Comparison of ENCODE assay signal across 10 cellular contexts in genomic region chr12:124441443-124442190, GRCh38.
DNase-seq lines count a peak whose midpoint lies in the region; ATAC-seq and TF ChIP-seq lines count a peak whose summit lies in the region.
"Had no signal": no experiment of that assay in that cellular context is flagged by ENCODE, and none has a peak within 500 bp of the region (broad histone marks: within the 10 kb centered on the region; RNA-seq: fewer than 3 reads in every experiment).

No MANE protein-coding gene starts in this region.

- BruUV-seq in HCT116 (replicated peaks; lab: Mats Ljungman, UMichigan) = no TSS peak

- 0 out of 2 replicates have a peak, but pooled peaks have one; percentile 43 for ATAC-seq in HCT116
- peak; percentile 42 to 67 for ATAC-seq in left cardiac atrium
- peak; percentile 47 for ATAC-seq in thoracic aorta (ENCODE audit: insufficient number of reproducible peaks, low FRiP score, low read depth)

- H2AFZ ChIP-seq in HCT116 (ENCODE audit: low read depth, low read length, poor library complexity, severe bottlenecking) = no peak overlapping the region

- no peak overlapping the region for H3K27ac ChIP-seq in HCT116 (ENCODE audit: low read depth, low read length)
- peak overlapping the region; percentile 79 to 83 for H3K27ac ChIP-seq in ascending aorta
- peak overlapping the region; percentile 45 to 70 for H3K27ac ChIP-seq in thoracic aorta

- TF ChIP-seq POLR2A in HCT116 (IDR thresholded peaks at IDR 0.05; ENCODE audit: borderline replicate concordance, extremely low read depth, insufficient read depth, insufficient read length) = no peak

- H3K9me3 ChIP-seq in HCT116 (ENCODE audit: control insufficient read depth in 1 of 2, insufficient read depth in 1 of 2, low read depth in 1 of 2, low read length in 2 of 2) (no peaks in the 10 kb centered on the region), ascending aorta (no peaks in the 10 kb centered on the region), thoracic aorta (no peaks in the 10 kb centered on the region)

- no peak for TF ChIP-seq RAD21 in HCT116 (IDR thresholded peaks at IDR 0.05; ENCODE audit: low read depth)

- no peak for TF ChIP-seq CTCF in HCT116 (IDR thresholded peaks at IDR 0.05 in 2 of 3, conservative IDR thresholded peaks at IDR 0.05 in 1 of 3; ENCODE audit: borderline replicate concordance in 1 of 3, insufficient read depth in 1 of 3, low read depth in 2 of 3, low read length in 2 of 3)
- no peak for TF ChIP-seq CTCF in ascending aorta (IDR thresholded peaks at IDR 0.05)
- TF ChIP-seq CTCF in thoracic aorta (IDR thresholded peaks at IDR 0.05) = no peak

- CTCF ChIA-PET in HCT116 (lab: Charles Lee) = no interaction called here

- no peaks in the 10 kb centered on the region for H3K9me2 ChIP-seq in HCT116 (ENCODE audit: insufficient read depth)

- POLR2A ChIA-PET in HCT116 (lab: Charles Lee) = no interaction called here

- RAD21 ChIA-PET in HCT116 (lab: Charles Lee; ENCODE audit: low non-redundant PET in 1 of 2, low total read pairs in 2 of 2, uncharacterized antibody in 2 of 2, unreplicated experiment in 2 of 2) = no interaction called here

- intact Hi-C loops in HCT116 (cut with micrococcal nuclease) (no loop called here), ascending aorta (cut with DNase I) (loop anchor here (1.0 kb wide), 1 partner anchor 12 kb away; no protein-coding TSS in a partner anchor), left cardiac atrium (cut with DNase I) (no loop called here)

- H3K9ac ChIP-seq in HCT116 (ENCODE audit: low read length) = no peak overlapping the region

- H3K4me1 ChIP-seq in HCT116 (ENCODE audit: control insufficient read depth in 1 of 2, insufficient read depth in 2 of 2, low read length in 2 of 2) = peaks cover 0 to 5% of the 10 kb centered on the region in 2 experiments; a peak in 1 of 4 replicates
- H3K4me1 ChIP-seq in ascending aorta = peaks cover 20 to 27% of the 10 kb centered on the region in 2 donors
- peaks cover 9 to 36% of the 10 kb centered on the region in 2 donors for H3K4me1 ChIP-seq in thoracic aorta (ENCODE audit: control insufficient read depth in 1 of 2, low read depth in 2 of 2)

- no peaks in the 10 kb centered on the region for H4K20me1 ChIP-seq in HCT116 (ENCODE audit: insufficient read depth)

- H3K27me3 ChIP-seq in HCT116 (ENCODE audit: insufficient read depth, low read length) = no peaks in the 10 kb centered on the region
- no peaks in the 10 kb centered on the region for H3K27me3 ChIP-seq in ascending aorta
- no peaks in the 10 kb centered on the region for H3K27me3 ChIP-seq in thoracic aorta (replicated peaks; ENCODE audit: insufficient read depth)

- DNase-seq in HCT116 (ENCODE audit: low read depth, low spot score) (no peak), ascending aorta (ENCODE audit: low spot score in 2 of 2) (peak; percentile 47 to 91), left cardiac atrium (peak; percentile 53), thoracic aorta (ENCODE audit: low spot score) (no peak), NCI-H345 treated with DMSO at 0.1 percent for 48 hours (lab: John Stamatoyannopoulos, UW; ENCODE audit: unreplicated experiment) (no peak), DMS 273 (lab: John Stamatoyannopoulos, UW; ENCODE audit: unreplicated experiment) (no peak)
- no peak for DNase-seq in stimulated activated CD4-positive, alpha-beta T cell treated with anti-CD3 and anti-CD28 coated beads, Interleukin-2, amount 100 ng/mL, for 48 hours
- DNase-seq in activated naive CD4-positive, alpha-beta T cell treated with Interleukin-2 at 50 U/mL for 16 hours = no peak
- DNase-seq: activated naive CD4-positive, alpha-beta T cell treated with anti-CD3 and anti-CD28 coated beads, Interleukin-2, amount 10 ng/mL, durations not matched to agents 7 days and 5 days; NCI-H1105 had no signal

- 0 out of 4 replicates have a peak, but pooled peaks cover 0 to 3% of the 10 kb centered on the region in 2 experiments for H3K36me3 ChIP-seq in HCT116 (ENCODE audit: control insufficient read depth in 1 of 2, insufficient read depth in 2 of 2, low read length in 2 of 2)
- peaks cover 28 to 39% of the 10 kb centered on the region in 2 donors for H3K36me3 ChIP-seq in ascending aorta
- H3K36me3 ChIP-seq in thoracic aorta = peaks cover 9% of the 10 kb centered on the region

- no peak overlapping the region for H3K4me2 ChIP-seq in HCT116 (ENCODE audit: low read length)

- no peaks in the 10 kb centered on the region for H3K79me2 ChIP-seq in HCT116 (ENCODE audit: insufficient read depth, low read length)

- H3K4me3 ChIP-seq in HCT116 (replicated peaks in 1 of 2; ENCODE audit: low read depth in 1 of 2, low read length in 2 of 2) (no peak overlapping the region), ascending aorta (peak overlapping the region in 1 of 2 donors; percentile 12), thoracic aorta (peak overlapping the region; percentile 37)

TF ChIP-seq in HCT116, 20 proteins besides CTCF, POLR2A, EP300 and RAD21:
- TF ChIP-seq REST (IDR thresholded peaks at IDR 0.05; ENCODE audit: low read depth) = no peak
- no peak for TF ChIP-seq ELF1 (IDR thresholded peaks at IDR 0.05; ENCODE audit: borderline replicate concordance, low read depth)
- no peak for TF ChIP-seq ATF3 (IDR thresholded peaks at IDR 0.05)
- no peak for TF ChIP-seq EZH2 (IDR thresholded peaks at IDR 0.05)
- TF ChIP-seq ZNF274 (IDR thresholded peaks at IDR 0.05; ENCODE audit: low read depth, low read length) = no peak
- TF ChIP-seq EGR1 (IDR thresholded peaks at IDR 0.05; ENCODE audit: low read depth) = no peak
- no peak for TF ChIP-seq FOSL1 (IDR thresholded peaks at IDR 0.05; ENCODE audit: low read depth)
- TF ChIP-seq SRF (IDR thresholded peaks at IDR 0.05; ENCODE audit: low read depth) = no peak
- TF ChIP-seq POLR2AphosphoS5 (IDR thresholded peaks at IDR 0.05; ENCODE audit: low read depth, low read length) = no peak
- TF ChIP-seq JUND (IDR thresholded peaks at IDR 0.05) = no peak
- TF ChIP-seq CBX3 (IDR thresholded peaks at IDR 0.05; ENCODE audit: low read depth) = no peak
- no peak for TF ChIP-seq CEBPB (IDR thresholded peaks at IDR 0.05; ENCODE audit: low read depth)
- TF ChIP-seq YY1 (IDR thresholded peaks at IDR 0.05; ENCODE audit: extremely low read depth, insufficient replicate concordance, low read depth, low read length) = no peak
- TF ChIP-seq SIN3A (IDR thresholded peaks at IDR 0.05; ENCODE audit: low read depth) = no peak
- TF ChIP-seq ZBTB33 (IDR thresholded peaks at IDR 0.05; ENCODE audit: extremely low read depth, insufficient replicate concordance, low read length) = no peak
- no peak for TF ChIP-seq EZH2phosphoT487 (IDR thresholded peaks at IDR 0.05; ENCODE audit: borderline replicate concordance)

Comparison
In these comparisons a context has a peak if more than half of its experiments do, and no peak if none do; other contexts are left out.
1. DNase-seq: peak in ascending aorta (2 of 2) and left cardiac atrium (single experiment); none in HCT116 (single experiment), thoracic aorta (single experiment), stimulated activated CD4-positive, alpha-beta T cell treated with anti-CD3 and anti-CD28 coated beads, Interleukin-2, amount 100 ng/mL, for 48 hours (0 of 2), activated naive CD4-positive, alpha-beta T cell treated with Interleukin-2 at 50 U/mL for 16 hours (single experiment), NCI-H345 treated with DMSO at 0.1 percent for 48 hours (single experiment) and DMS 273 (single experiment).
2. Peak in every context shown above with its lines, with median percentiles within 50 percentile points of each other: ATAC-seq.